1 cellular context compared by ENCODE assay signal in the genomic region with DNA sequence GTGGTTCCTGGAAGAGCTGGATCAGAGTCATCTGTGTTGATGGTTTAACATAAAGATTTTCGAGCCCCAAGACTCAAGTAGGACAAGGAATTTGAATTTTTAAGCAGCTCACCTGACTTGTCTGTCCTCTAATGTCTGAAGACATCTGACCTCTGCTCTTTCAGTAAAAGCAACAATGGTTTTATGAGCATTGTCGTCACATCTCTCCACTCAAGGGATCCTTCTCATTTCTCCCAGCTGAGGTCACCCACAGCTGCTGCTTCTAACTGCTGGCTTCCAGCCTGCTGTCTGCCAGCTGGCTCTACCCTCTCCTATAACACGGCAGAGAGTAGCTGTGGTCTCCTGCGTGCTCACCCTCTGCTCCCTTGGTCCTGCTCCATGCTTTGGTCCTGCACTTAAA.
TF ChIP-seq lines count a peak whose summit lies in the region.

No MANE protein-coding gene starts in this region.

TF ChIP-seq in HepG2, 621 proteins besides CTCF, POLR2A, EP300 and RAD21 (continued from another document):
- no peak for TF ChIP-seq SP140L (CRISPR knock-in tag; IDR thresholded peaks at IDR 0.05; ENCODE audit: borderline replicate concordance)
- TF ChIP-seq, protein P1, sequence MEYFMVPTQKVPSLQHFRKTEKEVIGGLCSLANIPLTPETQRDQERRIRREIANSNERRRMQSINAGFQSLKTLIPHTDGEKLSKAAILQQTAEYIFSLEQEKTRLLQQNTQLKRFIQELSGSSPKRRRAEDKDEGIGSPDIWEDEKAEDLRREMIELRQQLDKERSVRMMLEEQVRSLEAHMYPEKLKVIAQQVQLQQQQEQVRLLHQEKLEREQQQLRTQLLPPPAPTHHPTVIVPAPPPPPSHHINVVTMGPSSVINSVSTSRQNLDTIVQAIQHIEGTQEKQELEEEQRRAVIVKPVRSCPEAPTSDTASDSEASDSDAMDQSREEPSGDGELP (IDR thresholded peaks at IDR 0.05; ENCODE audit: borderline replicate concordance, low read depth): peak; percentile 49; the same call in 1 of the 2 replicates
